12 cellular contexts compared by ENCODE assay signal in genomic region chr12:68012712-68013111, GRCh38. TPM values are rescaled to one million over a fixed set of nuclear protein-coding genes. Genes with fewer than 3 reads are reported as not detected.
DNase-seq lines count a peak whose midpoint lies in the region; ATAC-seq lines count a peak whose summit lies in the region.
"Had no signal": no experiment of that assay in that cellular context is flagged by ENCODE, and none has a peak within 500 bp of the region (broad histone marks: within the 10 kb centered on the region; RNA-seq: fewer than 3 reads in every experiment).

No MANE protein-coding gene starts in this region.

- no peak overlapping the region for H3K4ac ChIP-seq in mesendoderm (ENCODE audit: low read depth, low read length)

- H3K27ac Mint-ChIP-seq in activated T-cell treated with anti-CD3 and anti-CD28 coated beads, Interleukin-2, amount 50 U/mL, for 72 hours: no peak overlapping the region
- H3K27ac Mint-ChIP-seq: nephron had no signal

- no peak overlapping the region for H2BK120ac ChIP-seq in mesendoderm (ENCODE audit: low read depth, low read length)

- no peak overlapping the region for H3K27ac ChIP-seq in mesendoderm (ENCODE audit: low read depth, low read length)
- H3K27ac ChIP-seq: coronary artery, suprapubic skin had no signal

- no peaks in the 10 kb centered on the region for H3K79me1 ChIP-seq in mesendoderm (ENCODE audit: low read length)

- H3K23ac ChIP-seq in mesendoderm (ENCODE audit: low read length): no peak overlapping the region

- peak; percentile 2 for DNase-seq in GF-D8 (lab: John Stamatoyannopoulos, UW)
- peak; percentile 8 for DNase-seq in NCI-H345 treated with DMSO at 0.1 percent for 48 hours (lab: John Stamatoyannopoulos, UW; ENCODE audit: unreplicated experiment)
- no peak for DNase-seq in activated T-cell treated with anti-CD3 and anti-CD28 coated beads, Interleukin-2, amount 50 U/mL, for 72 hours
- no peak for DNase-seq in HCEC 1CT
- DNase-seq in mesendoderm: no peak
- no peak for DNase-seq in iPS-NIHi11 (ENCODE audit: low spot score)
- DNase-seq: BE2C had no signal

- no peak overlapping the region for H3K56ac ChIP-seq in mesendoderm (ENCODE audit: low read length)

- no peak overlapping the region for H2BK5ac ChIP-seq in mesendoderm (ENCODE audit: low read length)

- no peak overlapping the region for H3K4me2 ChIP-seq in mesendoderm (ENCODE audit: low read length)

- peaks cover 3% of the 10 kb centered on the region for H3K4me1 ChIP-seq in mesendoderm (ENCODE audit: control insufficient read depth, low read depth, low read length)
- H3K4me1 ChIP-seq: BE2C, suprapubic skin had no signal

- ATAC-seq in GM19467 (IDR thresholded peaks at IDR 0.05; ENCODE audit: unreplicated experiment) (peak; percentile 78), HG03103 (IDR thresholded peaks at IDR 0.05; ENCODE audit: low read depth, unreplicated experiment) (peak; percentile 69)
- no peak for ATAC-seq in activated T-cell treated with anti-CD3 and anti-CD28 coated beads, Interleukin-2, amount 50 U/mL, for 72 hours (replicated peaks in 1 of 2)

- no peak overlapping the region for H2AK5ac ChIP-seq in mesendoderm (ENCODE audit: low read length)

- peaks cover 0 to 6% of the 10 kb centered on the region in 2 donors for H3K9me3 Mint-ChIP-seq in activated T-cell treated with anti-CD3 and anti-CD28 coated beads, Interleukin-2, amount 50 U/mL, for 72 hours
- H3K9me3 Mint-ChIP-seq: nephron had no signal

- H3K4me3 Mint-ChIP-seq in activated T-cell treated with anti-CD3 and anti-CD28 coated beads, Interleukin-2, amount 50 U/mL, for 72 hours: no peak overlapping the region
- H3K4me3 Mint-ChIP-seq: nephron had no signal

- no peaks in the 10 kb centered on the region for H3K27me3 ChIP-seq in mesendoderm (ENCODE audit: insufficient read depth, low read length, poor library complexity)
- H3K27me3 ChIP-seq: BE2C, suprapubic skin had no signal

- no peaks in the 10 kb centered on the region for H3K36me3 ChIP-seq in mesendoderm (ENCODE audit: control insufficient read depth, insufficient read depth, low read length)
- H3K36me3 ChIP-seq: BE2C, suprapubic skin had no signal

- no peaks in the 10 kb centered on the region for H3K27me3 Mint-ChIP-seq in activated T-cell treated with anti-CD3 and anti-CD28 coated beads, Interleukin-2, amount 50 U/mL, for 72 hours (ENCODE audit: low read depth)

- no peak overlapping the region for H3K4me3 ChIP-seq in mesendoderm (ENCODE audit: low read length)
- H3K4me3 ChIP-seq: coronary artery, suprapubic skin had no signal

- H3K4me1 Mint-ChIP-seq in activated T-cell treated with anti-CD3 and anti-CD28 coated beads, Interleukin-2, amount 50 U/mL, for 72 hours (ENCODE audit: low read depth): peaks cover 15% of the 10 kb centered on the region

- H4K5ac ChIP-seq in mesendoderm (ENCODE audit: low read length): no peak overlapping the region

- H4K8ac ChIP-seq in mesendoderm (ENCODE audit: low read depth, low read length): no peak overlapping the region

- H3K18ac ChIP-seq in mesendoderm (ENCODE audit: low read length): no peak overlapping the region

- H3K36me3 Mint-ChIP-seq in activated T-cell treated with anti-CD3 and anti-CD28 coated beads, Interleukin-2, amount 50 U/mL, for 72 hours (ENCODE audit: insufficient read depth in 2 of 2): peaks cover 0 to 2% of the 10 kb centered on the region in 2 donors

- WGBS in mesendoderm (ENCODE audit: extremely low coverage, insufficient coverage, low lambda C conversion rate): no CpG with 5 or more reads among the region's 2 CpGs

- H3K79me2 ChIP-seq in mesendoderm (ENCODE audit: control insufficient read depth, insufficient read depth, low read length): no peaks in the 10 kb centered on the region

- H3K9ac ChIP-seq in mesendoderm (ENCODE audit: low read length): no peak overlapping the region

- no peak overlapping the region for H2BK15ac ChIP-seq in mesendoderm (replicated peaks; ENCODE audit: low read depth)

RNA-seq across cellular contexts. Expression of gene IFNG-AS1, which starts 23.5 kb away (rescaled TPM):
- not detected for total RNA-seq in activated T-cell treated with anti-CD3 and anti-CD28 coated beads, Interleukin-2, amount 50 U/mL, for 72 hours
- polyA plus RNA-seq in mesendoderm (2013, experiment 1 of 2): not detected
- polyA plus RNA-seq in mesendoderm (2013, experiment 2 of 2): not detected
- total RNA-seq: suprapubic skin had no signal

Comparison
In these comparisons a context has a peak if more than half of its experiments do, and no peak if none do; other contexts are left out.
1. DNase-seq: peak in GF-D8 (single experiment) and NCI-H345 treated with DMSO at 0.1 percent for 48 hours (single experiment); none in activated T-cell treated with anti-CD3 and anti-CD28 coated beads, Interleukin-2, amount 50 U/mL, for 72 hours (0 of 2), HCEC 1CT (single experiment), mesendoderm (single experiment) and iPS-NIHi11 (single experiment).
2. ATAC-seq: peak in GM19467 (single experiment) and HG03103 (single experiment); none in activated T-cell treated with anti-CD3 and anti-CD28 coated beads, Interleukin-2, amount 50 U/mL, for 72 hours (0 of 2).